ENCODE assay signal across 1 cellular context in genomic region chr1:212918751-212919150, GRCh38.
TF ChIP-seq lines count a peak whose summit lies in the region.

No MANE protein-coding gene starts in this region.

TF ChIP-seq in WTC11, 78 proteins besides CTCF, POLR2A, EP300 and RAD21 (continued from another document):
- TF ChIP-seq ARID4B (CRISPR knock-in tag; IDR thresholded peaks at IDR 0.05; ENCODE audit: borderline replicate concordance), result no peak
- TF ChIP-seq ZNF532 (CRISPR knock-in tag; IDR thresholded peaks at IDR 0.05; ENCODE audit: borderline replicate concordance), result no peak
- no peak for TF ChIP-seq TEAD1 (CRISPR knock-in tag; IDR thresholded peaks at IDR 0.05)
- TF ChIP-seq ZNF263 (CRISPR knock-in tag; IDR thresholded peaks at IDR 0.05; ENCODE audit: low read depth), result no peak
- TF ChIP-seq FOXP4 (CRISPR knock-in tag; IDR thresholded peaks at IDR 0.05), result no peak
- no peak for TF ChIP-seq ZNF121 (CRISPR knock-in tag; IDR thresholded peaks at IDR 0.05)
- no peak for TF ChIP-seq ZNF671 (CRISPR knock-in tag; IDR thresholded peaks at IDR 0.05)
- TF ChIP-seq GRHL2 (CRISPR knock-in tag; IDR thresholded peaks at IDR 0.05; ENCODE audit: insufficient replicate concordance, severe bottlenecking), result no peak
- no peak for TF ChIP-seq PRRX2 (CRISPR knock-in tag; IDR thresholded peaks at IDR 0.05)
